9 cellular contexts compared by ENCODE assay signal in genomic region chr6:16276991-16277981, GRCh38. TPM values are rescaled to one million over a fixed set of nuclear protein-coding genes. Genes with fewer than 3 reads are reported as not detected.
DNase-seq lines count a peak whose midpoint lies in the region; ATAC-seq and TF ChIP-seq lines count a peak whose summit lies in the region.
"Had no signal": no experiment of that assay in that cellular context is flagged by ENCODE, and none has a peak within 500 bp of the region (broad histone marks: within the 10 kb centered on the region; RNA-seq: fewer than 3 reads in every experiment).

No MANE protein-coding gene starts in this region.

- no peak overlapping the region for H3K27ac Mint-ChIP-seq in activated T-cell treated with anti-CD3 and anti-CD28 coated beads, Interleukin-2, amount 50 U/mL, for 72 hours
- H3K27ac Mint-ChIP-seq in activated T-cell treated with anti-CD3 and anti-CD28 coated beads, Interleukin-2, amount 50 U/mL, for 24 hours, result no peak overlapping the region
- no peak overlapping the region for H3K27ac Mint-ChIP-seq in activated B cell treated with CpG ODN at 0.5 μM for 24 hours
- no peak overlapping the region for H3K27ac Mint-ChIP-seq in activated T-helper 2 cell treated with anti-CD3 and anti-CD28 coated beads, Interferon-gamma antibody, Interleukin-2, Interleukin-4, amounts not matched to agents 10 μg/mL and 5 μg/mL and 100 μg/mL, durations not matched to agents 14 hours and 24 hours and 36 hours
- H3K27ac Mint-ChIP-seq: dendritic cell treated with granulocyte-macrophage colony-stimulating factor and Interleukin-4, amounts not matched to agents 40 ng/mL and 50 ng/mL, for 4 days had no signal

- peak overlapping the region; percentile 13 for H3K4me3 ChIP-seq in skeletal muscle satellite cell (ENCODE audit: low read length)

- H3K9ac ChIP-seq in skeletal muscle satellite cell (ENCODE audit: low read depth, low read length), result no peak overlapping the region

- peaks cover 6% of the 10 kb centered on the region for H3K4me1 Mint-ChIP-seq in activated T-cell treated with anti-CD3 and anti-CD28 coated beads, Interleukin-2, amount 50 U/mL, for 72 hours (ENCODE audit: low read depth)
- peaks cover 1% of the 10 kb centered on the region for H3K4me1 Mint-ChIP-seq in activated T-cell treated with anti-CD3 and anti-CD28 coated beads, Interleukin-2, amount 50 U/mL, for 24 hours (ENCODE audit: low read depth)
- H3K4me1 Mint-ChIP-seq in activated B cell treated with CpG ODN at 0.5 μM for 24 hours, result peaks cover 2% of the 10 kb centered on the region
- peaks cover 11% of the 10 kb centered on the region for H3K4me1 Mint-ChIP-seq in activated T-helper 2 cell treated with anti-CD3 and anti-CD28 coated beads, Interferon-gamma antibody, Interleukin-2, Interleukin-4, amounts not matched to agents 10 μg/mL and 5 μg/mL and 100 μg/mL, durations not matched to agents 14 hours and 24 hours and 36 hours (ENCODE audit: low read depth)

- CTCF ChIA-PET in activated B cell treated with CpG ODN at 0.5 μM for 24 hours (lab: Charles Lee), result interaction anchor here (1.6 kb wide), 1 partner anchor 54 kb away, joined by 3 read pairs; no protein-coding TSS in a partner anchor

- TF ChIP-seq CTCF in activated B cell treated with CpG ODN at 0.5 μM for 24 hours (IDR thresholded peaks at IDR 0.05), result no peak

- no peaks in the 10 kb centered on the region for H3K27me3 ChIP-seq in skeletal muscle satellite cell (ENCODE audit: control insufficient read depth, insufficient read depth, low read length)

- peak overlapping the region; percentile 63 for H3K4me2 ChIP-seq in skeletal muscle satellite cell (ENCODE audit: low read length)

- no peaks in the 10 kb centered on the region for H3K9me3 Mint-ChIP-seq in activated T-cell treated with anti-CD3 and anti-CD28 coated beads, Interleukin-2, amount 50 U/mL, for 72 hours
- no peaks in the 10 kb centered on the region for H3K9me3 Mint-ChIP-seq in activated T-cell treated with anti-CD3 and anti-CD28 coated beads, Interleukin-2, amount 50 U/mL, for 24 hours
- no peaks in the 10 kb centered on the region for H3K9me3 Mint-ChIP-seq in activated B cell treated with CpG ODN at 0.5 μM for 24 hours
- H3K9me3 Mint-ChIP-seq in activated T-helper 2 cell treated with anti-CD3 and anti-CD28 coated beads, Interferon-gamma antibody, Interleukin-2, Interleukin-4, amounts not matched to agents 10 μg/mL and 5 μg/mL and 100 μg/mL, durations not matched to agents 14 hours and 24 hours and 36 hours, result no peaks in the 10 kb centered on the region
- H3K9me3 Mint-ChIP-seq: dendritic cell treated with granulocyte-macrophage colony-stimulating factor and Interleukin-4, amounts not matched to agents 40 ng/mL and 50 ng/mL, for 4 days had no signal

- POLR2A ChIA-PET in activated B cell treated with CpG ODN at 0.5 μM for 24 hours (lab: Charles Lee), result no interaction called here

- H3K4me1 ChIP-seq in skeletal muscle satellite cell (ENCODE audit: control insufficient read depth, insufficient read depth, low read length), result peaks cover 22% of the 10 kb centered on the region

- no peaks in the 10 kb centered on the region for H3K9me3 ChIP-seq in skeletal muscle satellite cell (replicated peaks; ENCODE audit: low read length)

- DNase-seq in activated T-cell treated with anti-CD3 and anti-CD28 coated beads, Interleukin-2, amount 50 U/mL, for 72 hours, result peak; percentile 22 to 35
- no peak for DNase-seq in activated T-cell treated with anti-CD3 and anti-CD28 coated beads, Interleukin-2, amount 50 U/mL, for 24 hours
- DNase-seq in M059J (ENCODE audit: low read depth), result peak; percentile 98
- no peak for DNase-seq in activated B cell treated with CpG ODN at 0.5 μM for 24 hours
- peak; percentile 91 for DNase-seq in cardiac septum (ENCODE audit: low spot score)
- DNase-seq in activated T-helper 2 cell treated with anti-CD3 and anti-CD28 coated beads, Interferon-gamma antibody, Interleukin-2, Interleukin-4, amounts not matched to agents 10 μg/mL and 5 μg/mL and 100 μg/mL, durations not matched to agents 14 hours and 24 hours and 36 hours (ENCODE audit: low spot score), result no peak

- H3K4me3 Mint-ChIP-seq in activated T-cell treated with anti-CD3 and anti-CD28 coated beads, Interleukin-2, amount 50 U/mL, for 72 hours, result no peak overlapping the region
- H3K4me3 Mint-ChIP-seq in activated T-cell treated with anti-CD3 and anti-CD28 coated beads, Interleukin-2, amount 50 U/mL, for 24 hours, result no peak overlapping the region
- H3K4me3 Mint-ChIP-seq in activated B cell treated with CpG ODN at 0.5 μM for 24 hours, result no peak overlapping the region
- H3K4me3 Mint-ChIP-seq in activated T-helper 2 cell treated with anti-CD3 and anti-CD28 coated beads, Interferon-gamma antibody, Interleukin-2, Interleukin-4, amounts not matched to agents 10 μg/mL and 5 μg/mL and 100 μg/mL, durations not matched to agents 14 hours and 24 hours and 36 hours (ENCODE audit: low read depth), result no peak overlapping the region
- H3K4me3 Mint-ChIP-seq: dendritic cell treated with granulocyte-macrophage colony-stimulating factor and Interleukin-4, amounts not matched to agents 40 ng/mL and 50 ng/mL, for 4 days had no signal

- H3K36me3 Mint-ChIP-seq in activated T-cell treated with anti-CD3 and anti-CD28 coated beads, Interleukin-2, amount 50 U/mL, for 72 hours (ENCODE audit: insufficient read depth in 2 of 2), result no peaks in the 10 kb centered on the region
- no peaks in the 10 kb centered on the region for H3K36me3 Mint-ChIP-seq in activated T-cell treated with anti-CD3 and anti-CD28 coated beads, Interleukin-2, amount 50 U/mL, for 24 hours (ENCODE audit: low read depth)
- H3K36me3 Mint-ChIP-seq in activated B cell treated with CpG ODN at 0.5 μM for 24 hours (ENCODE audit: low read depth), result no peaks in the 10 kb centered on the region
- H3K36me3 Mint-ChIP-seq in activated T-helper 2 cell treated with anti-CD3 and anti-CD28 coated beads, Interferon-gamma antibody, Interleukin-2, Interleukin-4, amounts not matched to agents 10 μg/mL and 5 μg/mL and 100 μg/mL, durations not matched to agents 14 hours and 24 hours and 36 hours (ENCODE audit: low read depth), result no peaks in the 10 kb centered on the region

- H3K36me3 ChIP-seq in skeletal muscle satellite cell (ENCODE audit: insufficient read depth, low read length), result no peaks in the 10 kb centered on the region

- H3K27me3 Mint-ChIP-seq in activated T-cell treated with anti-CD3 and anti-CD28 coated beads, Interleukin-2, amount 50 U/mL, for 72 hours (ENCODE audit: low read depth), result peaks cover 10% of the 10 kb centered on the region
- no peaks in the 10 kb centered on the region for H3K27me3 Mint-ChIP-seq in activated T-cell treated with anti-CD3 and anti-CD28 coated beads, Interleukin-2, amount 50 U/mL, for 24 hours
- peaks cover 9% of the 10 kb centered on the region for H3K27me3 Mint-ChIP-seq in activated B cell treated with CpG ODN at 0.5 μM for 24 hours
- H3K27me3 Mint-ChIP-seq in activated T-helper 2 cell treated with anti-CD3 and anti-CD28 coated beads, Interferon-gamma antibody, Interleukin-2, Interleukin-4, amounts not matched to agents 10 μg/mL and 5 μg/mL and 100 μg/mL, durations not matched to agents 14 hours and 24 hours and 36 hours (ENCODE audit: low read depth), result peaks cover 12% of the 10 kb centered on the region

- intact Hi-C loops in activated B cell treated with CpG ODN at 0.5 μM for 24 hours (cut with micrococcal nuclease), result no loop called here
- intact Hi-C loops in cardiac septum (cut with DNase I), result loop anchor here (1.0 to 2.0 kb wide), 2 partner anchors 32 to 38 kb away; partner anchors contain the start of gene GMPR
- intact Hi-C loops in activated T-helper 2 cell treated with anti-CD3 and anti-CD28 coated beads, Interferon-gamma antibody, Interleukin-2, Interleukin-4, amounts not matched to agents 10 μg/mL and 5 μg/mL and 100 μg/mL, durations not matched to agents 14 hours and 24 hours and 36 hours (cut with micrococcal nuclease), result no loop called here

- ATAC-seq in activated T-cell treated with anti-CD3 and anti-CD28 coated beads, Interleukin-2, amount 50 U/mL, for 72 hours (replicated peaks in 1 of 2), result peak; percentile 36 to 57
- peak; percentile 25 for ATAC-seq in activated B cell treated with CpG ODN at 0.5 μM for 24 hours (ENCODE audit: low read depth)
- no peak for ATAC-seq in HG03469 (IDR thresholded peaks at IDR 0.05; ENCODE audit: unreplicated experiment)

RNA-seq across cellular contexts. Expression of gene GMPR, which starts 38.9 kb away (rescaled TPM):
- total RNA-seq in activated T-cell treated with anti-CD3 and anti-CD28 coated beads, Interleukin-2, amount 50 U/mL, for 72 hours, result not detected
- total RNA-seq in M059J (2014; rRNA removed; shearing (Covaris generic)), result 64.3 and 92.2 TPM in 2 replicates
- 0.47 and 0.98 TPM in 2 replicates for total RNA-seq in activated B cell treated with CpG ODN at 0.5 μM for 24 hours
- 71.0 TPM for total RNA-seq in cardiac septum
- 0.25 and 2.2 TPM in 2 replicates for total RNA-seq in skeletal muscle satellite cell (2012; rRNA removed)
- total RNA-seq in activated T-helper 2 cell treated with anti-CD3 and anti-CD28 coated beads, Interferon-gamma antibody, Interleukin-2, Interleukin-4, amounts not matched to agents 10 μg/mL and 5 μg/mL and 100 μg/mL, durations not matched to agents 14 hours and 24 hours and 36 hours, result 1.0 and 1.1 TPM in 2 replicates

Comparison
In these comparisons a context has a peak if more than half of its experiments do, and no peak if none do; other contexts are left out.
1. DNase-seq: peak in activated T-cell treated with anti-CD3 and anti-CD28 coated beads, Interleukin-2, amount 50 U/mL, for 72 hours (2 of 2), M059J (single experiment) and cardiac septum (single experiment); none in activated T-cell treated with anti-CD3 and anti-CD28 coated beads, Interleukin-2, amount 50 U/mL, for 24 hours (single experiment), activated B cell treated with CpG ODN at 0.5 μM for 24 hours (single experiment) and activated T-helper 2 cell treated with anti-CD3 and anti-CD28 coated beads, Interferon-gamma antibody, Interleukin-2, Interleukin-4, amounts not matched to agents 10 μg/mL and 5 μg/mL and 100 μg/mL, durations not matched to agents 14 hours and 24 hours and 36 hours (single experiment).
2. RNA of gene GMPR, which starts 38.9 kb away (total RNA-seq): 64.3 to 92.2 TPM in M059J and 71.0 TPM in cardiac septum (single experiment); 1.0 to 1.1 TPM in activated T-helper 2 cell treated with anti-CD3 and anti-CD28 coated beads, Interferon-gamma antibody, Interleukin-2, Interleukin-4, amounts not matched to agents 10 μg/mL and 5 μg/mL and 100 μg/mL, durations not matched to agents 14 hours and 24 hours and 36 hours, 0.47 to 0.98 TPM in activated B cell treated with CpG ODN at 0.5 μM for 24 hours and not detected in activated T-cell treated with anti-CD3 and anti-CD28 coated beads, Interleukin-2, amount 50 U/mL, for 72 hours; every median in the first group is over 10 times any median in the second.